Comparison of ENCODE assay signal across 21 cellular contexts in the genomic region with DNA sequence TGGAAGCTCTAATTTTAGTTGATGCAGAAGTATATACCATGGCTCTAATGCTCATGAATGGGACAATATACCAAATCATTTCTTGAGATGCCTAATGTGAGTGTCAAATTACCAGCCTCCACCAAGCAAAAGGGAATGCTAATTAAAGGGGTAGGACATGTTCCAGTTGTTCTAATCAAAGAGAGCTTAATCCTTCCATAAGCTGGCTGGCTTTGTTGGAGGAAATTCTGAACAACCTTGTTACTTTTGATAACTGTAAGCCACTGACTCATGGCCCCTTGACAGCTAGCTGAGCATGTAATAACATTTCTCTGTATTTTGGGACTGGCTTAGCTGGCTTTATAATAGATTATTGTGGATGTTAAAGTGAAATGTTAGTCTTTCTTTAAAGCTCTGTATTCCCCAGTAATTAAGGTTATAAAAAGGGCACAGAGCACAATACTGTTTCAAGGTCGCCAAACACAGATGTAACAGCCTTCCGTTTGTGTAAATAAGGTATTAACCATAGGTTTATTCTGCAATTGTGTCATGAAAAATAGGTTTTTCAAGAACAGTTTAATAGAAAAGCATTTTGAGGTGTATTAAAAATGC.
A peak's percentile ranks its signal among the peaks of the same experiment; 100 is the strongest.
DNase-seq lines count a peak whose midpoint lies in the region; ATAC-seq, FAIRE-seq and TF ChIP-seq lines count a peak whose summit lies in the region.
"Had no signal": no experiment of that assay in that cellular context is flagged by ENCODE, and none has a peak within 500 bp of the region (broad histone marks: within the 10 kb centered on the region; RNA-seq: fewer than 3 reads in every experiment).

No MANE protein-coding gene starts in this region.

- H2BK5ac ChIP-seq in IMR-90 (ENCODE audit: low read depth, low read length, poor library complexity, severe bottlenecking) (no peak overlapping the region), neuronal stem cell (ENCODE audit: low read length) (no peak overlapping the region)

- no peak overlapping the region for H3K27ac ChIP-seq in IMR-90 (ENCODE audit: insufficient read depth, low read length)
- H3K27ac ChIP-seq in neuronal stem cell (replicated peaks; ENCODE audit: low read length): no peak overlapping the region
- no peak overlapping the region for H3K27ac ChIP-seq in PC-3 (ENCODE audit: low read length)
- H3K27ac ChIP-seq: BLaER1, breast epithelium, GM23248 had no signal

- no peak overlapping the region for H3K4ac ChIP-seq in IMR-90 (ENCODE audit: low read depth, low read length)
- no peak overlapping the region for H3K4ac ChIP-seq in neuronal stem cell (ENCODE audit: low read length)

- no peak for ATAC-seq in IMR-90 (ENCODE audit: low read depth)
- ATAC-seq in PC-3: no peak
- ATAC-seq: activated naive CD4-positive, alpha-beta T cell treated with anti-CD3 and anti-CD28 coated beads, Interleukin-2, amount 50 U/mL, for 72 hours; activated T-cell treated with anti-CD3 and anti-CD28 coated beads, Interleukin-2, amount 50 U/mL, for 4 hours; stimulated activated effector memory CD8-positive, alpha-beta T cell treated with anti-CD3 and anti-CD28 coated beads, Interleukin-12 subunit alpha, Interleukin-12 subunit beta, amount 100 ng/mL, for 72 hours had no signal

- no peaks in the 10 kb centered on the region for H3F3A ChIP-seq in PC-3 (ENCODE audit: low read length, unreplicated experiment)

- no peak overlapping the region for H2AFZ ChIP-seq in IMR-90 (replicated peaks; ENCODE audit: low read length, poor library complexity)
- no peak overlapping the region for H2AFZ ChIP-seq in neuronal stem cell (ENCODE audit: low read length)
- no peak overlapping the region for H2AFZ ChIP-seq in PC-3 (ENCODE audit: low read length)
- H2AFZ ChIP-seq: GM23248 had no signal

- no peak overlapping the region for H4K5ac ChIP-seq in IMR-90 (ENCODE audit: low read depth, low read length)

- no peaks in the 10 kb centered on the region; the same call in 1 of the 2 replicates for H3K9me1 ChIP-seq in IMR-90 (ENCODE audit: insufficient read depth, low read length)

- H3K27me3 ChIP-seq in IMR-90 (ENCODE audit: control insufficient read depth, insufficient read depth, low read length): no peaks in the 10 kb centered on the region
- H3K27me3 ChIP-seq in neuronal stem cell (ENCODE audit: control insufficient read depth in 3 of 3, insufficient read depth in 3 of 3, low read depth in 1 of 3, low read length in 3 of 3): no peaks in the 10 kb centered on the region
- no peaks in the 10 kb centered on the region for H3K27me3 ChIP-seq in PC-3 (ENCODE audit: low read length)
- H3K27me3 ChIP-seq: BLaER1, breast epithelium had no signal

- H3K14ac ChIP-seq in IMR-90 (replicated peaks; ENCODE audit: low read depth, low read length) (no peak overlapping the region), neuronal stem cell (ENCODE audit: low read length) (no peak overlapping the region)

- H3K4me1 ChIP-seq in IMR-90 (ENCODE audit: control insufficient read depth, insufficient read depth, low read length) (no peaks in the 10 kb centered on the region), neuronal stem cell (ENCODE audit: control insufficient read depth in 2 of 2, insufficient read depth in 1 of 2, low read depth in 1 of 2, low read length in 2 of 2) (peaks cover 0 to 4% of the 10 kb centered on the region in 2 donors), PC-3 (ENCODE audit: insufficient read depth, low read length) (no peaks in the 10 kb centered on the region)
- H3K4me1 ChIP-seq: BLaER1, breast epithelium had no signal

- TF ChIP-seq RAD21 in IMR-90 (IDR thresholded peaks at IDR 0.05; ENCODE audit: low read length): no peak

- DNase-seq in IMR-90 (peak; percentile 4), NCI-H226 (peak; percentile 15), astrocyte of the hippocampus (ENCODE audit: low read depth, low spot score) (peak; percentile 79), neuronal stem cell (ENCODE audit: low spot score) (peak; percentile 44), GM12891 (ENCODE audit: insufficient read length, low spot score) (no peak), PC-3 (no peak), GF-D8 (lab: John Stamatoyannopoulos, UW) (no peak)
- no peak for DNase-seq in stimulated activated CD4-positive, alpha-beta T cell treated with anti-CD3 and anti-CD28 coated beads, Interleukin-12 subunit alpha, Interleukin-12 subunit beta, amount 100 ng/mL, for 4 hours
- DNase-seq: activated CD4-positive, alpha-beta memory T cell treated with anti-CD3 and anti-CD28 coated beads for 36 hours; activated T-cell treated with anti-CD3 and anti-CD28 coated beads, Interleukin-2, amount 50 U/mL, for 4 hours; DMS79 treated with DMSO at 0.1 percent for 48 hours; GM23248; MV-4-11; posterior cingulate gyrus; SK-N-SH; trophoblast cell had no signal

- H3K56ac ChIP-seq in IMR-90 (ENCODE audit: extremely low read depth, insufficient read depth, low read length): no peak overlapping the region

- H2BK120ac ChIP-seq in IMR-90 (ENCODE audit: low read depth, low read length) (no peak overlapping the region), neuronal stem cell (ENCODE audit: low read depth, low read length) (no peak overlapping the region)

- H4K91ac ChIP-seq in IMR-90 (ENCODE audit: insufficient read depth, low read depth, low read length) (no peak overlapping the region), neuronal stem cell (ENCODE audit: low read depth, low read length, poor library complexity) (no peak overlapping the region)

- TF ChIP-seq CTCF in IMR-90 (conservative IDR thresholded peaks at IDR 0.05; ENCODE audit: low read depth, low read length) (no peak), PC-3 (conservative IDR thresholded peaks at IDR 0.05; ENCODE audit: low read depth, low read length) (no peak)

- no peak overlapping the region for H2AK9ac ChIP-seq in IMR-90 (replicated peaks; ENCODE audit: low read depth, low read length, poor library complexity)

- in situ Hi-C loops in IMR-90 (cut with MboI; ENCODE audit: low sequenced_read_pairs): no loop called here

- H3K18ac ChIP-seq in IMR-90 (ENCODE audit: low read depth, low read length) (no peak overlapping the region), neuronal stem cell (ENCODE audit: low read length) (no peak overlapping the region)

- H3K4me3 ChIP-seq in IMR-90 (ENCODE audit: insufficient read depth, low read depth, low read length) (no peak overlapping the region), neuronal stem cell (ENCODE audit: low read length in 2 of 2) (no peak overlapping the region), PC-3 (ENCODE audit: low read length) (no peak overlapping the region)
- H3K4me3 ChIP-seq: BLaER1, breast epithelium, GM23248 had no signal

- POLR2A ChIA-PET in IMR-90 (lab: Charles Lee; ENCODE audit: unreplicated experiment) (no interaction called here), PC-3 (lab: Charles Lee; ENCODE audit: unreplicated experiment) (interaction anchor here (0.6 kb wide), 1 partner anchor 1437 kb away, joined by 3 read pairs; no protein-coding TSS in a partner anchor)

- no peak overlapping the region for H3K9ac ChIP-seq in IMR-90 (ENCODE audit: low read depth, low read length)
- H3K9ac ChIP-seq in neuronal stem cell (ENCODE audit: low read depth, low read length, poor library complexity): no peak overlapping the region
- no peak overlapping the region for H3K9ac ChIP-seq in PC-3 (ENCODE audit: low read length)
- H3K9ac ChIP-seq: BLaER1, GM23248, SK-N-SH had no signal

- no peaks in the 10 kb centered on the region for H3K9me2 ChIP-seq in PC-3 (replicated peaks; ENCODE audit: low read length)
- H3K9me2 ChIP-seq: SK-N-SH had no signal

- H4K8ac ChIP-seq in IMR-90 (ENCODE audit: low read depth in 2 of 2, low read length in 2 of 2) (no peak overlapping the region), neuronal stem cell (ENCODE audit: low read depth, low read length) (no peak overlapping the region)

- intact Hi-C loops in IMR-90 (cut with micrococcal nuclease) (no loop called here), PC-3 (cut with micrococcal nuclease) (no loop called here)

- WGBS in IMR-90 (ENCODE audit: extremely low coverage in 2 of 2, insufficient read length in 1 of 2), 2 experiments: 80% methylated on average over 1 of the region's 2 CpGs; no CpG with 5 or more reads in 1 of the 2 experiments
- no CpG with 5 or more reads among the region's 2 CpGs for WGBS in neuronal stem cell (ENCODE audit: extremely low coverage in 2 of 2, insufficient read length in 2 of 2, insufficient replicate concordance in 1 of 2), 2 donors

- TF ChIP-seq POLR2A in IMR-90 (IDR thresholded peaks at IDR 0.05; ENCODE audit: low read depth, low read length): no peak
- no peak for TF ChIP-seq POLR2A in GM12891 (IDR thresholded peaks at IDR 0.05; ENCODE audit: low read depth, low read length)

- dilution Hi-C loops in IMR-90 (cut with HindIII; ENCODE audit: low sequenced_read_pairs, unreplicated experiment): no loop called here

- H2BK15ac ChIP-seq in IMR-90 (ENCODE audit: low read depth, low read length) (no peak overlapping the region), neuronal stem cell (ENCODE audit: low read length) (no peak overlapping the region)

- no TSS peak for BruUV-seq in IMR-90 (replicated peaks; lab: Mats Ljungman, UMichigan)
- BruUV-seq in PC-3 (replicated peaks; lab: Mats Ljungman, UMichigan): no TSS peak

- CTCF ChIA-PET in IMR-90 (lab: Yijun Ruan, JAX) (no interaction called here), PC-3 (lab: Charles Lee) (no interaction called here)

- H2AK5ac ChIP-seq in IMR-90 (ENCODE audit: low read depth, low read length) (no peak overlapping the region), neuronal stem cell (ENCODE audit: low read depth, low read length) (no peak overlapping the region)

- no peak for FAIRE-seq in GM12891 (lab: Jason Lieb, UNC)
- FAIRE-seq: TTC549 had no signal

- no peaks in the 10 kb centered on the region for H4K20me1 ChIP-seq in IMR-90 (ENCODE audit: insufficient read depth, low read length)
- no peaks in the 10 kb centered on the region for H4K20me1 ChIP-seq in PC-3 (ENCODE audit: low read length)
- H4K20me1 ChIP-seq: BLaER1 had no signal

- H2BK12ac ChIP-seq in neuronal stem cell (ENCODE audit: low read length): no peak overlapping the region

- H3K79me2 ChIP-seq in PC-3 (ENCODE audit: low read length): no peaks in the 10 kb centered on the region

- H3K9me3 ChIP-seq in IMR-90 (ENCODE audit: control insufficient read depth, insufficient read depth, low read length) (no peaks in the 10 kb centered on the region), neuronal stem cell (replicated peaks in 1 of 2; ENCODE audit: control insufficient read depth in 2 of 2, insufficient read depth in 1 of 2, low read depth in 1 of 2, low read length in 2 of 2) (no peaks in the 10 kb centered on the region), PC-3 (ENCODE audit: low read length) (no peaks in the 10 kb centered on the region)
- H3K9me3 ChIP-seq: BLaER1, breast epithelium, SK-N-SH had no signal

- H3K79me1 ChIP-seq in IMR-90 (ENCODE audit: low read depth in 1 of 2, low read length in 2 of 2): no peaks in the 10 kb centered on the region
- no peaks in the 10 kb centered on the region for H3K79me1 ChIP-seq in neuronal stem cell (ENCODE audit: low read depth, low read length)

- no peaks in the 10 kb centered on the region for H3K36me3 ChIP-seq in IMR-90 (ENCODE audit: control insufficient read depth, insufficient read depth, low read length)
- H3K36me3 ChIP-seq in neuronal stem cell (replicated peaks in 1 of 2; ENCODE audit: control insufficient read depth in 2 of 2, insufficient read depth in 2 of 2, low read length in 2 of 2): no peaks in the 10 kb centered on the region
- no peaks in the 10 kb centered on the region for H3K36me3 ChIP-seq in PC-3 (ENCODE audit: low read depth, low read length)
- H3K36me3 ChIP-seq: BLaER1, breast epithelium had no signal

- no peak overlapping the region for H2BK20ac ChIP-seq in IMR-90 (ENCODE audit: low read depth, low read length)

- H3K23ac ChIP-seq in IMR-90 (ENCODE audit: low read depth, low read length) (no peak overlapping the region), neuronal stem cell (ENCODE audit: low read depth, low read length, poor library complexity) (no peak overlapping the region)

- H3K4me2 ChIP-seq in IMR-90 (ENCODE audit: low read depth, low read length) (no peak overlapping the region), neuronal stem cell (ENCODE audit: insufficient read depth, low read length, poor library complexity, severe bottlenecking) (no peak overlapping the region), PC-3 (ENCODE audit: low read length) (no peak overlapping the region)
- H3K4me2 ChIP-seq: BLaER1, SK-N-SH had no signal

Comparison
In these comparisons a context has a peak if more than half of its experiments do, and no peak if none do; other contexts are left out.
1. DNase-seq: peak in IMR-90 (single experiment), NCI-H226 (single experiment), astrocyte of the hippocampus (single experiment) and neuronal stem cell (single experiment); none in GM12891 (single experiment), PC-3 (single experiment), GF-D8 (single experiment) and stimulated activated CD4-positive, alpha-beta T cell treated with anti-CD3 and anti-CD28 coated beads, Interleukin-12 subunit alpha, Interleukin-12 subunit beta, amount 100 ng/mL, for 4 hours (single experiment).